Comparison of ENCODE assay signal across 1 cellular context in the genomic region with DNA sequence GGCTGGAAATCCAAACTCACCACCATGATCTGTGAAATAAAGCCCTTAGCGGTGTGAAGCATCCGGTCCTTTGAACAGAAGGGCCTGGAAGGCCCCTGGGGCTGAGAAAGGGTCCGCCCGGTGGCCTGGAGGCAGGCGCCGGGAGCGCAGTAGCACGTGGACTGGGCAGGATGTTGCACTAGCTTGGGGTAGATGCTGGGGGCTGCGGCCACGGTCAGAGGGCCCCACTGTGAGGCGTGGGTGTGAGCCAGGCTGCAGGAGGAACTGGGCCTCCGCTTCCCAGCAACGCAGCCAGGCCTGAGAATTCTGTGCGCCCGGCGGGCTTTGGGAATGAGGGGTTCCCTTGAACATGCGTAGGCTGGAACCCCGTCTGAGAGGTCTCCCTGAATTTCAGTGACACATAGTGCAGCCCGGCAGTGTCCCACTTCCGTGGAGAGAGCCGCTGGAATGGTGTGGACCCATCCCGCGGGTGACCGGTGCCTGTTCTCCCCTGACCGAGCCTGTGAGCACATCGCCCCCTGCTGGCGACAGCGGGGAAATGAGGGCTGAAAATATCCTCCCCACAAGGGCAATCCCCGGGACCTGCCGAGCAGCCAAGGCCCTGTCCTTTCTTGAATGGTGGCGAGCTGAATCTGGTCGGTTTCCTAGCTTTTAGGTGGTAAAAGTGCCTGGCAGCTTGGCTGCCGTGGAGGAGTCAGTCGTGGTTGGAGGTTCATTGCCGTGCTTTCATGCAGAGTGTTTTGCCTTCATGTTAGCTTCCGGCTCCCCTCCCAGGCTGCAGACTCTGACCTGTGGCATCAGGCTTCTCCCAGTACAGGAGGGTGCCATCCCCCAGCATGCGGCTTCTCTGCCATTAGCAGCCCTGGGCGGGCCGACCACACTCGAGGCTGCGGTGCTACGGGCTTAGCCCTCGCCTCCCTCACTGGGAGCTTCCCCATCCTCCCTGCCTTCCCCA.
TF ChIP-seq lines count a peak whose summit lies in the region.

No MANE protein-coding gene starts in this region.

TF ChIP-seq in HepG2, 621 proteins besides CTCF, POLR2A, EP300 and RAD21 (continued from another document and continues in another):
- TF ChIP-seq, protein P1, sequence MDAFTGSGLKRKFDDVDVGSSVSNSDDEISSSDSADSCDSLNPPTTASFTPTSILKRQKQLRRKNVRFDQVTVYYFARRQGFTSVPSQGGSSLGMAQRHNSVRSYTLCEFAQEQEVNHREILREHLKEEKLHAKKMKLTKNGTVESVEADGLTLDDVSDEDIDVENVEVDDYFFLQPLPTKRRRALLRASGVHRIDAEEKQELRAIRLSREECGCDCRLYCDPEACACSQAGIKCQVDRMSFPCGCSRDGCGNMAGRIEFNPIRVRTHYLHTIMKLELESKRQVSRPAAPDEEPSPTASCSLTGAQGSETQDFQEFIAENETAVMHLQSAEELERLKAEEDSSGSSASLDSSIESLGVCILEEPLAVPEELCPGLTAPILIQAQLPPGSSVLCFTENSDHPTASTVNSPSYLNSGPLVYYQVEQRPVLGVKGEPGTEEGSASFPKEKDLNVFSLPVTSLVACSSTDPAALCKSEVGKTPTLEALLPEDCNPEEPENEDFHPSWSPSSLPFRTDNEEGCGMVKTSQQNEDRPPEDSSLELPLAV (CRISPR knock-in tag; conservative IDR thresholded peaks at IDR 0.05; ENCODE audit: low read depth), result no peak
- no peak for TF ChIP-seq ETV6 (CRISPR knock-in tag; conservative IDR thresholded peaks at IDR 0.05)
- no peak for TF ChIP-seq SUZ12 (IDR thresholded peaks at IDR 0.05; ENCODE audit: low read depth, low read length)
- no peak for TF ChIP-seq SIX4 (CRISPR knock-in tag; IDR thresholded peaks at IDR 0.05)
- no peak for TF ChIP-seq ZNF780A (CRISPR knock-in tag; IDR thresholded peaks at IDR 0.05)
- TF ChIP-seq FOSL2 (CRISPR knock-in tag; IDR thresholded peaks at IDR 0.05), result 0 out of 2 replicates have a peak, but pooled peaks have one; percentile 4
- TF ChIP-seq MBD4 (IDR thresholded peaks at IDR 0.05; ENCODE audit: borderline replicate concordance, low read length), result no peak
- TF ChIP-seq, protein P2, sequence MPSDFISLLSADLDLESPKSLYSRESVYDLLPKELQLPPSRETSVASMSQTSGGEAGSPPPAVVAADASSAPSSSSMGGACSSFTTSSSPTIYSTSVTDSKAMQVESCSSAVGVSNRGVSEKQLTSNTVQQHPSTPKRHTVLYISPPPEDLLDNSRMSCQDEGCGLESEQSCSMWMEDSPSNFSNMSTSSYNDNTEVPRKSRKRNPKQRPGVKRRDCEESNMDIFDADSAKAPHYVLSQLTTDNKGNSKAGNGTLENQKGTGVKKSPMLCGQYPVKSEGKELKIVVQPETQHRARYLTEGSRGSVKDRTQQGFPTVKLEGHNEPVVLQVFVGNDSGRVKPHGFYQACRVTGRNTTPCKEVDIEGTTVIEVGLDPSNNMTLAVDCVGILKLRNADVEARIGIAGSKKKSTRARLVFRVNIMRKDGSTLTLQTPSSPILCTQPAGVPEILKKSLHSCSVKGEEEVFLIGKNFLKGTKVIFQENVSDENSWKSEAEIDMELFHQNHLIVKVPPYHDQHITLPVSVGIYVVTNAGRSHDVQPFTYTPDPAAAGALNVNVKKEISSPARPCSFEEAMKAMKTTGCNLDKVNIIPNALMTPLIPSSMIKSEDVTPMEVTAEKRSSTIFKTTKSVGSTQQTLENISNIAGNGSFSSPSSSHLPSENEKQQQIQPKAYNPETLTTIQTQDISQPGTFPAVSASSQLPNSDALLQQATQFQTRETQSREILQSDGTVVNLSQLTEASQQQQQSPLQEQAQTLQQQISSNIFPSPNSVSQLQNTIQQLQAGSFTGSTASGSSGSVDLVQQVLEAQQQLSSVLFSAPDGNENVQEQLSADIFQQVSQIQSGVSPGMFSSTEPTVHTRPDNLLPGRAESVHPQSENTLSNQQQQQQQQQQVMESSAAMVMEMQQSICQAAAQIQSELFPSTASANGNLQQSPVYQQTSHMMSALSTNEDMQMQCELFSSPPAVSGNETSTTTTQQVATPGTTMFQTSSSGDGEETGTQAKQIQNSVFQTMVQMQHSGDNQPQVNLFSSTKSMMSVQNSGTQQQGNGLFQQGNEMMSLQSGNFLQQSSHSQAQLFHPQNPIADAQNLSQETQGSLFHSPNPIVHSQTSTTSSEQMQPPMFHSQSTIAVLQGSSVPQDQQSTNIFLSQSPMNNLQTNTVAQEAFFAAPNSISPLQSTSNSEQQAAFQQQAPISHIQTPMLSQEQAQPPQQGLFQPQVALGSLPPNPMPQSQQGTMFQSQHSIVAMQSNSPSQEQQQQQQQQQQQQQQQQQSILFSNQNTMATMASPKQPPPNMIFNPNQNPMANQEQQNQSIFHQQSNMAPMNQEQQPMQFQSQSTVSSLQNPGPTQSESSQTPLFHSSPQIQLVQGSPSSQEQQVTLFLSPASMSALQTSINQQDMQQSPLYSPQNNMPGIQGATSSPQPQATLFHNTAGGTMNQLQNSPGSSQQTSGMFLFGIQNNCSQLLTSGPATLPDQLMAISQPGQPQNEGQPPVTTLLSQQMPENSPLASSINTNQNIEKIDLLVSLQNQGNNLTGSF (CRISPR knock-in tag; IDR thresholded peaks at IDR 0.05), result no peak
- TF ChIP-seq, protein P3, sequence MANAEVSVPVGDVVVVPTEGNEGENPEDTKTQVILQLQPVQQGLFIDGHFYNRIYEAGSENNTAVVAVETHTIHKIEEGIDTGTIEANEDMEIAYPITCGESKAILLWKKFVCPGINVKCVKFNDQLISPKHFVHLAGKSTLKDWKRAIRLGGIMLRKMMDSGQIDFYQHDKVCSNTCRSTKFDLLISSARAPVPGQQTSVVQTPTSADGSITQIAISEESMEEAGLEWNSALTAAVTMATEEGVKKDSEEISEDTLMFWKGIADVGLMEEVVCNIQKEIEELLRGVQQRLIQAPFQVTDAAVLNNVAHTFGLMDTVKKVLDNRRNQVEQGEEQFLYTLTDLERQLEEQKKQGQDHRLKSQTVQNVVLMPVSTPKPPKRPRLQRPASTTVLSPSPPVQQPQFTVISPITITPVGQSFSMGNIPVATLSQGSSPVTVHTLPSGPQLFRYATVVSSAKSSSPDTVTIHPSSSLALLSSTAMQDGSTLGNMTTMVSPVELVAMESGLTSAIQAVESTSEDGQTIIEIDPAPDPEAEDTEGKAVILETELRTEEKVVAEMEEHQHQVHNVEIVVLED (CRISPR knock-in tag; IDR thresholded peaks at IDR 0.05; ENCODE audit: borderline replicate concordance), result peak; percentile 40; the same call in 1 of the 2 replicates
- no peak for TF ChIP-seq ARNTL (CRISPR knock-in tag; IDR thresholded peaks at IDR 0.05)
- TF ChIP-seq, protein P4, sequence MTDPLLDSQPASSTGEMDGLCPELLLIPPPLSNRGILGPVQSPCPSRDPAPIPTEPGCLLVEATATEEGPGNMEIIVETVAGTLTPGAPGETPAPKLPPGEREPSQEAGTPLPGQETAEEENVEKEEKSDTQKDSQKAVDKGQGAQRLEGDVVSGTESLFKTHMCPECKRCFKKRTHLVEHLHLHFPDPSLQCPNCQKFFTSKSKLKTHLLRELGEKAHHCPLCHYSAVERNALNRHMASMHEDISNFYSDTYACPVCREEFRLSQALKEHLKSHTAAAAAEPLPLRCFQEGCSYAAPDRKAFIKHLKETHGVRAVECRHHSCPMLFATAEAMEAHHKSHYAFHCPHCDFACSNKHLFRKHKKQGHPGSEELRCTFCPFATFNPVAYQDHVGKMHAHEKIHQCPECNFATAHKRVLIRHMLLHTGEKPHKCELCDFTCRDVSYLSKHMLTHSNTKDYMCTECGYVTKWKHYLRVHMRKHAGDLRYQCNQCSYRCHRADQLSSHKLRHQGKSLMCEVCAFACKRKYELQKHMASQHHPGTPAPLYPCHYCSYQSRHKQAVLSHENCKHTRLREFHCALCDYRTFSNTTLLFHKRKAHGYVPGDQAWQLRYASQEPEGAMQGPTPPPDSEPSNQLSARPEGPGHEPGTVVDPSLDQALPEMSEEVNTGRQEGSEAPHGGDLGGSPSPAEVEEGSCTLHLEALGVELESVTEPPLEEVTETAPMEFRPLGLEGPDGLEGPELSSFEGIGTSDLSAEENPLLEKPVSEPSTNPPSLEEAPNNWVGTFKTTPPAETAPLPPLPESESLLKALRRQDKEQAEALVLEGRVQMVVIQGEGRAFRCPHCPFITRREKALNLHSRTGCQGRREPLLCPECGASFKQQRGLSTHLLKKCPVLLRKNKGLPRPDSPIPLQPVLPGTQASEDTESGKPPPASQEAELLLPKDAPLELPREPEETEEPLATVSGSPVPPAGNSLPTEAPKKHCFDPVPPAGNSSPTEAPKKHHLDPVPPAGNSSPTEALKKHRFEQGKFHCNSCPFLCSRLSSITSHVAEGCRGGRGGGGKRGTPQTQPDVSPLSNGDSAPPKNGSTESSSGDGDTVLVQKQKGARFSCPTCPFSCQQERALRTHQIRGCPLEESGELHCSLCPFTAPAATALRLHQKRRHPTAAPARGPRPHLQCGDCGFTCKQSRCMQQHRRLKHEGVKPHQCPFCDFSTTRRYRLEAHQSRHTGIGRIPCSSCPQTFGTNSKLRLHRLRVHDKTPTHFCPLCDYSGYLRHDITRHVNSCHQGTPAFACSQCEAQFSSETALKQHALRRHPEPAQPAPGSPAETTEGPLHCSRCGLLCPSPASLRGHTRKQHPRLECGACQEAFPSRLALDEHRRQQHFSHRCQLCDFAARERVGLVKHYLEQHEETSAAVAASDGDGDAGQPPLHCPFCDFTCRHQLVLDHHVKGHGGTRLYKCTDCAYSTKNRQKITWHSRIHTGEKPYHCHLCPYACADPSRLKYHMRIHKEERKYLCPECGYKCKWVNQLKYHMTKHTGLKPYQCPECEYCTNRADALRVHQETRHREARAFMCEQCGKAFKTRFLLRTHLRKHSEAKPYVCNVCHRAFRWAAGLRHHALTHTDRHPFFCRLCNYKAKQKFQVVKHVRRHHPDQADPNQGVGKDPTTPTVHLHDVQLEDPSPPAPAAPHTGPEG (CRISPR knock-in tag; IDR thresholded peaks at IDR 0.05), result no peak
- TF ChIP-seq, protein P5, sequence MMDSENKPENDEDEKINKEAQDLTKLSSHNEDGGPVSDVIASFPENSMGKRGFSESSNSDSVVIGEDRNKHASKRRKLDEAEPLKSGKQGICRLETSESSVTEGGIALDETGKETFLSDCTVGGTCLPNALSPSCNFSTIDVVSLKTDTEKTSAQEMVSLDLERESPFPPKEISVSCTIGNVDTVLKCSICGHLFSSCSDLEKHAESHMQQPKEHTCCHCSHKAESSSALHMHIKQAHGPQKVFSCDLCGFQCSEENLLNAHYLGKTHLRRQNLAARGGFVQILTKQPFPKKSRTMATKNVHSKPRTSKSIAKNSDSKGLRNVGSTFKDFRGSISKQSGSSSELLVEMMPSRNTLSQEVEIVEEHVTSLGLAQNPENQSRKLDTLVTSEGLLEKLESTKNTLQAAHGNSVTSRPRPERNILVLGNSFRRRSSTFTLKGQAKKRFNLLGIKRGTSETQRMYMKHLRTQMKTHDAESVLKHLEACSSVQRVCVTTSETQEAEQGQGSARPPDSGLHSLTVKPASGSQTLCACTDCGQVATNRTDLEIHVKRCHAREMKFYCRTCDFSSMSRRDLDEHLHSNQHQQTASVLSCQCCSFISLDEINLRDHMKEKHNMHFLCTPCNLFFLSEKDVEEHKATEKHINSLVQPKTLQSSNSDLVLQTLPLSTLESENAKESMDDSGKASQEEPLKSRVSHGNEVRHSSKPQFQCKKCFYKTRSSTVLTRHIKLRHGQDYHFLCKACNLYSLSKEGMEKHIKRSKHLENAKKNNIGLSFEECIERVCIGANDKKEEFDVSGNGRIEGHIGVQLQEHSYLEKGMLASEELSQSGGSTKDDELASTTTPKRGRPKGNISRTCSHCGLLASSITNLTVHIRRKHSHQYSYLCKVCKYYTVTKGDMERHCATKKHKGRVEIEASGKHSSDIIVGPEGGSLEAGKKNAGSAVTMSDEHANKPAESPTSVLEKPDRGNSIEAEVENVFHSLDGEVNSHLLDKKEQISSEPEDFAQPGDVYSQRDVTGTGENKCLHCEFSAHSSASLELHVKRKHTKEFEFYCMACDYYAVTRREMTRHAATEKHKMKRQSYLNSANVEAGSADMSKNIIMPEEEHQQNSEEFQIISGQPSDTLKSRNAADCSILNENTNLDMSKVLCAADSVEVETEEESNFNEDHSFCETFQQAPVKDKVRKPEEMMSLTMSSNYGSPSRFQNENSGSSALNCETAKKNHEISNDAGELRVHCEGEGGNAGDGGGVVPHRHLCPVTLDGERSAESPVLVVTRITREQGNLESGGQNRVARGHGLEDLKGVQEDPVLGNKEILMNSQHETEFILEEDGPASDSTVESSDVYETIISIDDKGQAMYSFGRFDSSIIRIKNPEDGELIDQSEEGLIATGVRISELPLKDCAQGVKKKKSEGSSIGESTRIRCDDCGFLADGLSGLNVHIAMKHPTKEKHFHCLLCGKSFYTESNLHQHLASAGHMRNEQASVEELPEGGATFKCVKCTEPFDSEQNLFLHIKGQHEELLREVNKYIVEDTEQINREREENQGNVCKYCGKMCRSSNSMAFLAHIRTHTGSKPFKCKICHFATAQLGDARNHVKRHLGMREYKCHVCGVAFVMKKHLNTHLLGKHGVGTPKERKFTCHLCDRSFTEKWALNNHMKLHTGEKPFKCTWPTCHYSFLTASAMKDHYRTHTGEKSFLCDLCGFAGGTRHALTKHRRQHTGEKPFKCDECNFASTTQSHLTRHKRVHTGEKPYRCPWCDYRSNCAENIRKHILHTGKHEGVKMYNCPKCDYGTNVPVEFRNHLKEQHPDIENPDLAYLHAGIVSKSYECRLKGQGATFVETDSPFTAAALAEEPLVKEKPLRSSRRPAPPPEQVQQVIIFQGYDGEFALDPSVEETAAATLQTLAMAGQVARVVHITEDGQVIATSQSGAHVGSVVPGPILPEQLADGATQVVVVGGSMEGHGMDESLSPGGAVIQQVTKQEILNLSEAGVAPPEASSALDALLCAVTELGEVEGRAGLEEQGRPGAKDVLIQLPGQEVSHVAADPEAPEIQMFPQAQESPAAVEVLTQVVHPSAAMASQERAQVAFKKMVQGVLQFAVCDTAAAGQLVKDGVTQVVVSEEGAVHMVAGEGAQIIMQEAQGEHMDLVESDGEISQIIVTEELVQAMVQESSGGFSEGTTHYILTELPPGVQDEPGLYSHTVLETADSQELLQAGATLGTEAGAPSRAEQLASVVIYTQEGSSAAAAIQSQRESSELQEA (CRISPR knock-in tag; IDR thresholded peaks at IDR 0.05; ENCODE audit: not compliant biosample characterization), result peak; percentile 94
- TF ChIP-seq ZNF772 (CRISPR knock-in tag; IDR thresholded peaks at IDR 0.05), result no peak
- no peak for TF ChIP-seq MXD4 (CRISPR knock-in tag; IDR thresholded peaks at IDR 0.05)
- no peak for TF ChIP-seq HNF4G (IDR thresholded peaks at IDR 0.05; ENCODE audit: borderline replicate concordance, low read depth, low read length)
- no peak for TF ChIP-seq HNF4G (CRISPR knock-in tag; IDR thresholded peaks at IDR 0.05; ENCODE audit: borderline replicate concordance, low read depth)
- TF ChIP-seq PHB2 (IDR thresholded peaks at IDR 0.05; ENCODE audit: partially characterized antibody), result no peak
- TF ChIP-seq, protein P6, sequence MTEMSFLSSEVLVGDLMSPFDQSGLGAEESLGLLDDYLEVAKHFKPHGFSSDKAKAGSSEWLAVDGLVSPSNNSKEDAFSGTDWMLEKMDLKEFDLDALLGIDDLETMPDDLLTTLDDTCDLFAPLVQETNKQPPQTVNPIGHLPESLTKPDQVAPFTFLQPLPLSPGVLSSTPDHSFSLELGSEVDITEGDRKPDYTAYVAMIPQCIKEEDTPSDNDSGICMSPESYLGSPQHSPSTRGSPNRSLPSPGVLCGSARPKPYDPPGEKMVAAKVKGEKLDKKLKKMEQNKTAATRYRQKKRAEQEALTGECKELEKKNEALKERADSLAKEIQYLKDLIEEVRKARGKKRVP (CRISPR knock-in tag; IDR thresholded peaks at IDR 0.05), result no peak
- no peak for TF ChIP-seq MTA3 (CRISPR knock-in tag; IDR thresholded peaks at IDR 0.05)
- 0 out of 2 replicates have a peak, but pooled peaks have one; percentile 2 for TF ChIP-seq ARNT2 (CRISPR knock-in tag; IDR thresholded peaks at IDR 0.05; ENCODE audit: low read depth)
- no peak for TF ChIP-seq HOXD1 (CRISPR knock-in tag; IDR thresholded peaks at IDR 0.05)
- TF ChIP-seq ZSCAN31 (CRISPR knock-in tag; IDR thresholded peaks at IDR 0.05; ENCODE audit: low read depth), result 0 out of 2 replicates have a peak, but pooled peaks have one; percentile 42
- TF ChIP-seq, protein P7, sequence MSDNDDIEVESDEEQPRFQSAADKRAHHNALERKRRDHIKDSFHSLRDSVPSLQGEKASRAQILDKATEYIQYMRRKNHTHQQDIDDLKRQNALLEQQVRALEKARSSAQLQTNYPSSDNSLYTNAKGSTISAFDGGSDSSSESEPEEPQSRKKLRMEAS (IDR thresholded peaks at IDR 0.05), result no peak; the same call in 1 of the 2 replicates
- TF ChIP-seq ZNF605 (CRISPR knock-in tag; IDR thresholded peaks at IDR 0.05), result peak; percentile 29; the same call in 1 of the 2 replicates
